3 cellular contexts compared by ENCODE assay signal in genomic region chr7:51980813-51981212, GRCh38.
A peak's percentile ranks its signal among the peaks of the same experiment; 100 is the strongest.
TF ChIP-seq lines count a peak whose summit lies in the region.

No MANE protein-coding gene starts in this region.

TF ChIP-seq in HepG2, 621 proteins besides CTCF, POLR2A, EP300 and RAD21:
- no peak for TF ChIP-seq ZNF784 (CRISPR knock-in tag; IDR thresholded peaks at IDR 0.05; ENCODE audit: borderline replicate concordance)
- no peak for TF ChIP-seq ADNP (CRISPR knock-in tag; IDR thresholded peaks at IDR 0.05)
- TF ChIP-seq MAFK (conservative IDR thresholded peaks at IDR 0.05 in 1 of 2, IDR thresholded peaks at IDR 0.05 in 1 of 2; ENCODE audit: low read length in 2 of 2) = peak; percentile 87 to 94
- TF ChIP-seq MAFF (IDR thresholded peaks at IDR 0.05; ENCODE audit: low read depth, low read length) = peak; percentile 89

TF ChIP-seq in IMR-90, 13 proteins besides CTCF, POLR2A, EP300 and RAD21:
- peak; percentile 93 for TF ChIP-seq MAFK (IDR thresholded peaks at IDR 0.05; ENCODE audit: low read depth, low read length)
- TF ChIP-seq RCOR1 (IDR thresholded peaks at IDR 0.05; ENCODE audit: insufficient replicate concordance, low read length) = no peak
TF ChIP-seq in IMR-90: peak in this region for 1.

TF ChIP-seq in K562, 482 proteins besides CTCF, POLR2A, EP300 and RAD21:
- TF ChIP-seq MAFG (tag; conservative IDR thresholded peaks at IDR 0.05) (peak; percentile 62), DPF2 (IDR thresholded peaks at IDR 0.05) (no peak), MAFF (IDR thresholded peaks at IDR 0.05; ENCODE audit: low read length) (peak; percentile 81), E2F5 (CRISPR knock-in tag; IDR thresholded peaks at IDR 0.05) (no peak), USF2 (CRISPR knock-in tag; IDR thresholded peaks at IDR 0.05) (no peak), SIRT6 (IDR thresholded peaks at IDR 0.05; ENCODE audit: low read depth, low read length) (no peak), THAP7 (CRISPR knock-in tag; IDR thresholded peaks at IDR 0.05) (no peak), CBX1 (IDR thresholded peaks at IDR 0.05; ENCODE audit: low read depth) (no peak), ARID1B (IDR thresholded peaks at IDR 0.05) (no peak), C11orf30 (IDR thresholded peaks at IDR 0.05; ENCODE audit: low read depth) (peak; percentile 63; the same call in 1 of the 2 replicates), UBTF (IDR thresholded peaks at IDR 0.05; ENCODE audit: borderline replicate concordance in 1 of 2, low read depth in 2 of 2, low read length in 2 of 2) (no peak), SMARCE1 (IDR thresholded peaks at IDR 0.05) (no peak), ATF4 (CRISPR knock-in tag; IDR thresholded peaks at IDR 0.05) (no peak), ZNF77 (CRISPR knock-in tag; IDR thresholded peaks at IDR 0.05) (no peak), MAFK (IDR thresholded peaks at IDR 0.05; ENCODE audit: low read length) (peak; percentile 78), GTF3C2 (IDR thresholded peaks at IDR 0.05; ENCODE audit: borderline replicate concordance, extremely low read depth, insufficient read length) (no peak), RAD51 (IDR thresholded peaks at IDR 0.05; ENCODE audit: borderline replicate concordance, low read depth) (no peak), ZNF316 (IDR thresholded peaks at IDR 0.05) (peak; percentile 74), ZNF146 (CRISPR knock-in tag; IDR thresholded peaks at IDR 0.05; ENCODE audit: unreplicated experiment) (no peak), ADNP (tag; IDR thresholded peaks at IDR 0.05) (no peak)
TF ChIP-seq in K562: peak in this region for 5.
